ENCODE assay signal across 8 cellular contexts in the genomic region with DNA sequence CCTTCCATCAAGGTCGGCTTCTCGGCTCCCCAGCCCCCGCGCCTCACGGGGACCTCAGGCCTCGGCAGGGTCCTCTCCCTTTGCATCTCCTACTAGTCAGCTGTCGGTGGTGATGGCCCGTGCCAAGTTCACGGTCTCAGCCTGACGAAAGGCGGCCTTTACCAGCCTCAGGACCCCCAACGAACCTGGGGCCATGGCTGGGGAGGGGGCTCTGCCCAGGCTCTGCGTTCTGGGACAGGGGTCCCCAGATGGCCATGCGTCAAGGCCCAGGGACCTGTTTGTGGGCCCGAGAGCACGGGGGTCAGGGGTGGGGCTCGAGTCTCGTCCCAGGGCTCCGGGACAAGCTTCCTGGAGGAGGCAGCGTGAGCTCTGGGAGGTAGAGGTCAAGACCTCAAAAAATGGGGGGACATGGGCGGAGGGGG. TPM values are rescaled to one million over a fixed set of nuclear protein-coding genes. Genes with fewer than 3 reads are reported as not detected.
DNase-seq lines count a peak whose midpoint lies in the region; ATAC-seq and TF ChIP-seq lines count a peak whose summit lies in the region.

No MANE protein-coding gene starts in this region.

- H3K36me3 ChIP-seq in BJ (ENCODE audit: control insufficient read depth, insufficient read depth, low read length) (no peaks in the 10 kb centered on the region), NT2/D1 (ENCODE audit: insufficient read depth, insufficient read length, low read length) (no peaks in the 10 kb centered on the region), ectodermal cell (ENCODE audit: control insufficient read depth, insufficient read depth, low read length) (no peaks in the 10 kb centered on the region)

- H3K4me3 ChIP-seq in BJ (ENCODE audit: low read depth, low read length) (peak overlapping the region; percentile 36), NT2/D1 (ENCODE audit: insufficient read length, low read depth) (peak overlapping the region; percentile 30), ectodermal cell (ENCODE audit: insufficient read depth, low read depth, low read length) (peak overlapping the region; percentile 27)

- H3K27me3 ChIP-seq in BJ (ENCODE audit: control insufficient read depth, insufficient read depth, low read length) (no peaks in the 10 kb centered on the region), NT2/D1 (ENCODE audit: insufficient read depth, insufficient read length) (no peaks in the 10 kb centered on the region), ectodermal cell (ENCODE audit: control insufficient read depth, insufficient read depth, low read length, poor library complexity, severe bottlenecking) (no peaks in the 10 kb centered on the region)

- no peak for ATAC-seq in natural killer cell
- ATAC-seq in GM19397 (IDR thresholded peaks at IDR 0.05; ENCODE audit: unreplicated experiment), result no peak
- no peak for ATAC-seq in GM21390 (IDR thresholded peaks at IDR 0.05; ENCODE audit: unreplicated experiment)

- no peak overlapping the region for H3K27ac ChIP-seq in ectodermal cell (ENCODE audit: insufficient read depth, low read depth, low read length, poor library complexity, severe bottlenecking)

- peak overlapping the region; percentile 84 to 93 for H3K27ac Mint-ChIP-seq in natural killer cell

- TF ChIP-seq CTCF in BJ (IDR thresholded peaks at IDR 0.05; ENCODE audit: insufficient read depth, low read depth, low read length), result no peak
- TF ChIP-seq CTCF in natural killer cell (IDR thresholded peaks at IDR 0.05), result no peak

- peak overlapping the region; percentile 80 for H3K9ac ChIP-seq in NT2/D1 (ENCODE audit: insufficient read length, low read depth)

- H3K4me1 ChIP-seq in NT2/D1 (ENCODE audit: insufficient read depth, insufficient read length) (peaks cover 6% of the 10 kb centered on the region), ectodermal cell (ENCODE audit: control insufficient read depth, insufficient read depth, low read length) (peaks cover 5% of the 10 kb centered on the region)

- 88% methylated on average over 21 of the region's 21 CpGs for WGBS in ectodermal cell, 2 experiments

- POLR2A ChIA-PET in BJ (lab: Charles Lee), result no interaction called here

- DNase-seq in BJ (ENCODE audit: low read depth) (no peak), NT2/D1 (ENCODE audit: low read depth, low spot score) (no peak), natural killer cell (no peak), AML-193 (lab: John Stamatoyannopoulos, UW) (no peak), KG1 (lab: John Stamatoyannopoulos, UW) (no peak)

- no peaks in the 10 kb centered on the region for H3K9me3 Mint-ChIP-seq in natural killer cell

- intact Hi-C loops in natural killer cell (cut with micrococcal nuclease), result loop anchor here (2.0 to 5.0 kb wide), 3 partner anchors 123 to 510 kb away; partner anchors contain the start of gene CYP46A1

- H3K4me1 Mint-ChIP-seq in natural killer cell, result peaks cover 7 to 9% of the 10 kb centered on the region in 2 donors

- H3K27me3 Mint-ChIP-seq in natural killer cell (ENCODE audit: low read depth in 2 of 2), result no peaks in the 10 kb centered on the region

- CTCF ChIA-PET in BJ (lab: Yijun Ruan, JAX), result interaction anchor here (0.7 to 4.5 kb wide), 16 partner anchors 11 to 210 kb away, joined by 3 to 43 read pairs (median 4); no protein-coding TSS in a partner anchor

- peak overlapping the region; percentile 76 for H3K4me3 Mint-ChIP-seq in natural killer cell

- H3K36me3 Mint-ChIP-seq in natural killer cell, result no peaks in the 10 kb centered on the region

- H3K9me3 ChIP-seq in NT2/D1 (ENCODE audit: insufficient read depth, low read length) (no peaks in the 10 kb centered on the region), ectodermal cell (ENCODE audit: control insufficient read depth, low read length) (no peaks in the 10 kb centered on the region)

RNA-seq across cellular contexts. Expression of gene DEGS2, which starts 32.8 kb away (rescaled TPM):
- not detected in 2 replicates for polyA plus RNA-seq in BJ (2011; rRNA removed)
- not detected in 2 replicates for polyA minus RNA-seq in BJ (2011; rRNA and poly(A)+ RNA removed)
- not detected for polyA plus RNA-seq in ectodermal cell (2013, experiment 1 of 4)
- 0.39 TPM for polyA plus RNA-seq in ectodermal cell (2013, experiment 2 of 4)
- polyA plus RNA-seq in ectodermal cell (2013, experiment 3 of 4), result not detected
- 0.08 TPM for polyA plus RNA-seq in ectodermal cell (2013, experiment 4 of 4)
- total RNA-seq in natural killer cell, result 1 to 10 TPM in 2 of 3 donors, under 1 TPM in 1; 0.60 to 7.1 (median 4.4) TPM

RNA-seq across cellular contexts. Expression of gene YY1, which starts 46.7 kb away (rescaled TPM):
- polyA plus RNA-seq in BJ (2011; rRNA removed), result 15.7 and 25.8 TPM in 2 replicates
- 16.6 and 17.7 TPM in 2 replicates for polyA minus RNA-seq in BJ (2011; rRNA and poly(A)+ RNA removed)
- 103 TPM for polyA plus RNA-seq in ectodermal cell (2013, experiment 1 of 4)
- 102 TPM for polyA plus RNA-seq in ectodermal cell (2013, experiment 2 of 4)
- polyA plus RNA-seq in ectodermal cell (2013, experiment 3 of 4), result 74.3 TPM
- 72.7 TPM for polyA plus RNA-seq in ectodermal cell (2013, experiment 4 of 4)
- total RNA-seq in natural killer cell, result 10 to 100 TPM; 77.9 to 92.6 (median 90.4) TPM
